ENCODE assay signal across 13 cellular contexts in genomic region chr3:156341831-156342416, GRCh38.
DNase-seq lines count a peak whose midpoint lies in the region; ATAC-seq and TF ChIP-seq lines count a peak whose summit lies in the region.
"Had no signal": no experiment of that assay in that cellular context is flagged by ENCODE, and none has a peak within 500 bp of the region (broad histone marks: within the 10 kb centered on the region; RNA-seq: fewer than 3 reads in every experiment).

No MANE protein-coding gene starts in this region.

- no peaks in the 10 kb centered on the region for H3K27me3 ChIP-seq in SU-DHL-6 (ENCODE audit: low read length)
- H3K27me3 ChIP-seq in prostate gland (replicated peaks; ENCODE audit: insufficient read depth): no peaks in the 10 kb centered on the region

- H3K27ac ChIP-seq in SU-DHL-6 (ENCODE audit: low read depth, low read length) (no peak overlapping the region), prostate gland (no peak overlapping the region)
- H3K27ac ChIP-seq: HL-60 had no signal

- H3K9me2 ChIP-seq in SU-DHL-6 (replicated peaks; ENCODE audit: insufficient read depth, low read length): no peaks in the 10 kb centered on the region

- peak; percentile 47 for TF ChIP-seq CTCF in SU-DHL-6 (IDR thresholded peaks at IDR 0.05; ENCODE audit: insufficient read depth, low read length, poor library complexity, severe bottlenecking)
- TF ChIP-seq CTCF in prostate gland (IDR thresholded peaks at IDR 0.05): no peak

- no peak overlapping the region for H2AFZ ChIP-seq in SU-DHL-6 (ENCODE audit: low read depth, low read length, severe bottlenecking)

- intact Hi-C loops in left ventricle myocardium superior (cut with micrococcal nuclease) (no loop called here), prostate gland (cut with DNase I) (no loop called here)

- no peak overlapping the region for H3K9ac ChIP-seq in SU-DHL-6 (ENCODE audit: low read length)

- no peak overlapping the region for H3K4me2 ChIP-seq in SU-DHL-6 (ENCODE audit: low read depth, low read length, poor library complexity, severe bottlenecking)

- H3K9me3 ChIP-seq in SU-DHL-6 (ENCODE audit: insufficient read depth, low read length) (no peaks in the 10 kb centered on the region), prostate gland (no peaks in the 10 kb centered on the region)

- H3K36me3 ChIP-seq in SU-DHL-6 (ENCODE audit: low read length) (no peaks in the 10 kb centered on the region), prostate gland (no peaks in the 10 kb centered on the region)

- H3K79me2 ChIP-seq in SU-DHL-6 (ENCODE audit: insufficient read depth, low read length): no peaks in the 10 kb centered on the region

- 91% methylated on average over 6 of the region's 6 CpGs for WGBS in prostate gland

- no peaks in the 10 kb centered on the region for H3F3A ChIP-seq in SU-DHL-6 (ENCODE audit: insufficient read depth)

- H3K4me3 ChIP-seq in SU-DHL-6 (ENCODE audit: insufficient read depth, low read length, poor library complexity, severe bottlenecking) (no peak overlapping the region), prostate gland (no peak overlapping the region)

- H4K20me1 ChIP-seq in SU-DHL-6 (ENCODE audit: low read depth, low read length): no peaks in the 10 kb centered on the region

- DNase-seq in left ventricle myocardium superior: no peak
- DNase-seq in erythroblast (lab: John Stamatoyannopoulos, UW): no peak
- DNase-seq in NCI-H2081 (lab: John Stamatoyannopoulos, UW): no peak
- no peak for DNase-seq in prostate gland (ENCODE audit: low spot score)
- DNase-seq: activated naive CD4-positive, alpha-beta T cell treated with anti-CD3 and anti-CD28 coated beads, Interleukin-2, amount 10 ng/mL, durations not matched to agents 7 days and 5 days; Calu3; effector memory CD4-positive, alpha-beta T cell; stimulated activated CD4-positive, alpha-beta T cell treated with anti-CD3 and anti-CD28 coated beads, Interleukin-4, amount 100 ng/mL, for 1 hour had no signal

- no peaks in the 10 kb centered on the region for H3K4me1 ChIP-seq in prostate gland (replicated peaks)

- TF ChIP-seq POLR2A in erythroblast (IDR thresholded peaks at IDR 0.05; ENCODE audit: low read length): no peak
- TF ChIP-seq POLR2A in prostate gland (IDR thresholded peaks at IDR 0.05): no peak

- ATAC-seq in GM18519 (IDR thresholded peaks at IDR 0.05; ENCODE audit: low FRiP score, unreplicated experiment): peak; percentile 97
- ATAC-seq in GM21515 (IDR thresholded peaks at IDR 0.05; ENCODE audit: unreplicated experiment): peak; percentile 99
- ATAC-seq in HG03103 (IDR thresholded peaks at IDR 0.05; ENCODE audit: low read depth, unreplicated experiment): peak; percentile 99
- no peak for ATAC-seq in left ventricle myocardium superior
